9 cellular contexts compared by ENCODE assay signal in genomic region chr19:55635856-55636440, GRCh38. TPM values are rescaled to one million over a fixed set of nuclear protein-coding genes. Genes with fewer than 3 reads are reported as not detected.
DNase-seq lines count a peak whose midpoint lies in the region; ATAC-seq and TF ChIP-seq lines count a peak whose summit lies in the region.
"Had no signal": no experiment of that assay in that cellular context is flagged by ENCODE, and none has a peak within 500 bp of the region (broad histone marks: within the 10 kb centered on the region; RNA-seq: fewer than 3 reads in every experiment).

No MANE protein-coding gene starts in this region.

- H3K27me3 Mint-ChIP-seq in natural killer cell treated with Interleukin-12 subunit alpha and Interleukin-12 subunit beta and Interleukin-15 and Interleukin-18, amount 100 ng/mL, for 72 hours = peaks cover 0 to 2% of the 10 kb centered on the region in 2 donors

- ATAC-seq in natural killer cell treated with Interleukin-12 subunit alpha and Interleukin-12 subunit beta and Interleukin-15 and Interleukin-18, amount 100 ng/mL, for 72 hours = no peak

- H3K4me1 ChIP-seq in ectodermal cell (ENCODE audit: control insufficient read depth, insufficient read depth, low read length) = peaks cover 13% of the 10 kb centered on the region

- H3K4me3 ChIP-seq in AG10803 (ENCODE audit: low read length) (peak overlapping the region; percentile 100), MG63 (peak overlapping the region; percentile 100), ectodermal cell (ENCODE audit: insufficient read depth, low read depth, low read length) (peak overlapping the region; percentile 69)

- no peak for TF ChIP-seq CTCF in AG10803 (conservative IDR thresholded peaks at IDR 0.05; ENCODE audit: low read length)

- no peaks in the 10 kb centered on the region for H3K9me3 ChIP-seq in MG63
- H3K9me3 ChIP-seq in ectodermal cell (ENCODE audit: control insufficient read depth, low read length) = no peaks in the 10 kb centered on the region

- H3K27ac Mint-ChIP-seq in natural killer cell treated with Interleukin-12 subunit alpha and Interleukin-12 subunit beta and Interleukin-15 and Interleukin-18, amount 100 ng/mL, for 72 hours = peak overlapping the region; percentile 99 to 100

- POLR2A ChIA-PET in HEK293T (lab: Yijun Ruan, JAX) = interaction anchor here (0.6 to 2.4 kb wide), 5 partner anchors 11 to 469 kb away, joined by 3 to 12 read pairs (median 3); partner anchors contain the start of genes CCDC106, U2AF2 and ZNF784

- CTCF ChIA-PET in HEK293T (lab: Yijun Ruan, JAX) = interaction anchor here (0.6 kb wide), 2 partner anchors 18 to 36 kb away, joined by 3 to 5 read pairs; no protein-coding TSS in a partner anchor

- peaks cover 35% of the 10 kb centered on the region for H3K36me3 ChIP-seq in MG63
- no peaks in the 10 kb centered on the region for H3K36me3 ChIP-seq in ectodermal cell (ENCODE audit: control insufficient read depth, insufficient read depth, low read length)

- H3K36me3 Mint-ChIP-seq in natural killer cell treated with Interleukin-12 subunit alpha and Interleukin-12 subunit beta and Interleukin-15 and Interleukin-18, amount 100 ng/mL, for 72 hours = peaks cover 17% of the 10 kb centered on the region

- H3K27me3 ChIP-seq in MG63 = no peaks in the 10 kb centered on the region
- no peaks in the 10 kb centered on the region for H3K27me3 ChIP-seq in ectodermal cell (ENCODE audit: control insufficient read depth, insufficient read depth, low read length, poor library complexity, severe bottlenecking)

- peak overlapping the region; percentile 96 for H3K4me3 Mint-ChIP-seq in natural killer cell treated with Interleukin-12 subunit alpha and Interleukin-12 subunit beta and Interleukin-15 and Interleukin-18, amount 100 ng/mL, for 72 hours

- WGBS in ectodermal cell, 2 experiments = 81 to 85% methylated on average over 7 of the region's 7 CpGs

- no peak overlapping the region for H3K27ac ChIP-seq in ectodermal cell (ENCODE audit: insufficient read depth, low read depth, low read length, poor library complexity, severe bottlenecking)

- DNase-seq in AG10803 (ENCODE audit: low read depth) = no peak
- DNase-seq in MG63 = no peak
- DNase-seq in natural killer cell treated with Interleukin-12 subunit alpha and Interleukin-12 subunit beta and Interleukin-15 and Interleukin-18, amount 100 ng/mL, for 72 hours (ENCODE audit: low spot score) = no peak
- DNase-seq in CD1c-positive myeloid dendritic cell (ENCODE audit: extremely low spot score) = no peak
- DNase-seq in HEK293T (ENCODE audit: extremely low spot score) = no peak
- DNase-seq in superior temporal gyrus (ENCODE audit: extremely low spot score) = no peak
- no peak for DNase-seq in activated CD4-positive, alpha-beta T cell treated with anti-CD3 and anti-CD28 coated beads, Interleukin-2, amount 50 U/mL, for 4 hours
- DNase-seq: NCI-H1436 treated with DMSO at 0.1 percent for 48 hours had no signal

- no peaks in the 10 kb centered on the region for H3K9me3 Mint-ChIP-seq in natural killer cell treated with Interleukin-12 subunit alpha and Interleukin-12 subunit beta and Interleukin-15 and Interleukin-18, amount 100 ng/mL, for 72 hours

- H3K4me1 Mint-ChIP-seq in natural killer cell treated with Interleukin-12 subunit alpha and Interleukin-12 subunit beta and Interleukin-15 and Interleukin-18, amount 100 ng/mL, for 72 hours (ENCODE audit: low read depth in 2 of 2) = peaks cover 55 to 56% of the 10 kb centered on the region in 2 donors

TF ChIP-seq in HEK293T, 16 proteins besides CTCF, POLR2A, EP300 and RAD21:
- TF ChIP-seq NFRKB (IDR thresholded peaks at IDR 0.05) = no peak
- no peak for TF ChIP-seq BHLHE40 (IDR thresholded peaks at IDR 0.05; ENCODE audit: borderline replicate concordance)
- no peak for TF ChIP-seq PKNOX1 (IDR thresholded peaks at IDR 0.05)
- TF ChIP-seq LEF1 (IDR thresholded peaks at IDR 0.05; ENCODE audit: borderline replicate concordance) = no peak
- TF ChIP-seq FOXM1 (IDR thresholded peaks at IDR 0.05; ENCODE audit: borderline replicate concordance) = no peak
- no peak for TF ChIP-seq SUZ12 (IDR thresholded peaks at IDR 0.05)
- no peak for TF ChIP-seq FOXA1 (IDR thresholded peaks at IDR 0.05)
- TF ChIP-seq ELF4 (IDR thresholded peaks at IDR 0.05) = no peak
- TF ChIP-seq ARNT (IDR thresholded peaks at IDR 0.05) = no peak
- no peak for TF ChIP-seq L3MBTL2 (conservative IDR thresholded peaks at IDR 0.05)
- TF ChIP-seq FOXK2 (IDR thresholded peaks at IDR 0.05) = no peak
- TF ChIP-seq ZNF384 (IDR thresholded peaks at IDR 0.05) = no peak
- no peak for TF ChIP-seq SP1 (IDR thresholded peaks at IDR 0.05)
- no peak for TF ChIP-seq HDGF (IDR thresholded peaks at IDR 0.05; ENCODE audit: borderline replicate concordance)
- no peak for TF ChIP-seq CTBP1 (IDR thresholded peaks at IDR 0.05; ENCODE audit: borderline replicate concordance)
- no peak for TF ChIP-seq TARDBP (IDR thresholded peaks at IDR 0.05)

RNA-seq across cellular contexts. Expression of gene ZNF580, which starts 4.9 kb away (rescaled TPM):
- 7.5 and 8.0 TPM in 2 replicates for total RNA-seq in MG63 (2014; rRNA removed; shearing (Covaris generic); ENCODE audit: low replicate concordance)
- polyA plus RNA-seq in ectodermal cell (2013, experiment 1 of 4) = 45.3 TPM
- polyA plus RNA-seq in ectodermal cell (2013, experiment 2 of 4) = 44.3 TPM
- 41.1 TPM for polyA plus RNA-seq in ectodermal cell (2013, experiment 3 of 4)
- polyA plus RNA-seq in ectodermal cell (2013, experiment 4 of 4) = 44.7 TPM
- total RNA-seq in natural killer cell treated with Interleukin-12 subunit alpha and Interleukin-12 subunit beta and Interleukin-15 and Interleukin-18, amount 100 ng/mL, for 72 hours = 10 to 100 TPM; 35.7 to 39.5 TPM

RNA-seq across cellular contexts. Expression of gene ZNF581, which starts 7.5 kb away (rescaled TPM):
- total RNA-seq in MG63 (2014; rRNA removed; shearing (Covaris generic); ENCODE audit: low replicate concordance) = 8.7 and 17.5 TPM in 2 replicates
- polyA plus RNA-seq in ectodermal cell (2013, experiment 1 of 4) = 41.1 TPM
- 40.1 TPM for polyA plus RNA-seq in ectodermal cell (2013, experiment 2 of 4)
- polyA plus RNA-seq in ectodermal cell (2013, experiment 3 of 4) = 41.4 TPM
- 45.9 TPM for polyA plus RNA-seq in ectodermal cell (2013, experiment 4 of 4)
- 10 to 100 TPM; 15.1 to 27.6 TPM for total RNA-seq in natural killer cell treated with Interleukin-12 subunit alpha and Interleukin-12 subunit beta and Interleukin-15 and Interleukin-18, amount 100 ng/mL, for 72 hours

RNA-seq across cellular contexts. Expression of gene ZNF784, which starts 11.6 kb away (rescaled TPM):
- 9.0 and 12.6 TPM in 2 replicates for total RNA-seq in MG63 (2014; rRNA removed; shearing (Covaris generic); ENCODE audit: low replicate concordance)
- 11.8 TPM for polyA plus RNA-seq in ectodermal cell (2013, experiment 1 of 4)
- polyA plus RNA-seq in ectodermal cell (2013, experiment 2 of 4) = 13.0 TPM
- 12.9 TPM for polyA plus RNA-seq in ectodermal cell (2013, experiment 3 of 4)
- 13.6 TPM for polyA plus RNA-seq in ectodermal cell (2013, experiment 4 of 4)
- 1 to 10 TPM; 2.6 to 4.5 TPM for total RNA-seq in natural killer cell treated with Interleukin-12 subunit alpha and Interleukin-12 subunit beta and Interleukin-15 and Interleukin-18, amount 100 ng/mL, for 72 hours

RNA-seq across cellular contexts. Expression of gene CCDC106, which starts 12.1 kb away (rescaled TPM):
- 1.3 and 4.8 TPM in 2 replicates for total RNA-seq in MG63 (2014; rRNA removed; shearing (Covaris generic); ENCODE audit: low replicate concordance)
- polyA plus RNA-seq in ectodermal cell (2013, experiment 1 of 4) = 24.8 TPM
- polyA plus RNA-seq in ectodermal cell (2013, experiment 2 of 4) = 24.6 TPM
- polyA plus RNA-seq in ectodermal cell (2013, experiment 3 of 4) = 17.5 TPM
- 18.4 TPM for polyA plus RNA-seq in ectodermal cell (2013, experiment 4 of 4)
- 1 to 10 TPM; 1.9 to 3.3 TPM for total RNA-seq in natural killer cell treated with Interleukin-12 subunit alpha and Interleukin-12 subunit beta and Interleukin-15 and Interleukin-18, amount 100 ng/mL, for 72 hours

RNA-seq across cellular contexts. Expression of gene U2AF2, which starts 18.9 kb away (rescaled TPM):
- total RNA-seq in MG63 (2014; rRNA removed; shearing (Covaris generic); ENCODE audit: low replicate concordance) = 128 and 226 TPM in 2 replicates
- polyA plus RNA-seq in ectodermal cell (2013, experiment 1 of 4) = 300 TPM
- 239 TPM for polyA plus RNA-seq in ectodermal cell (2013, experiment 2 of 4)
- polyA plus RNA-seq in ectodermal cell (2013, experiment 3 of 4) = 197 TPM
- polyA plus RNA-seq in ectodermal cell (2013, experiment 4 of 4) = 204 TPM
- total RNA-seq in natural killer cell treated with Interleukin-12 subunit alpha and Interleukin-12 subunit beta and Interleukin-15 and Interleukin-18, amount 100 ng/mL, for 72 hours = 100 to 1,000 TPM; 266 to 434 TPM
